ENCODE assay signal across 31 cellular contexts in genomic region chr4:44704673-44705072, GRCh38. TPM values are rescaled to one million over a fixed set of nuclear protein-coding genes. Genes with fewer than 3 reads are reported as not detected.
"Had no signal": no experiment of that assay in that cellular context is flagged by ENCODE, and none has a peak within 500 bp of the region (broad histone marks: within the 10 kb centered on the region; RNA-seq: fewer than 3 reads in every experiment).

No MANE protein-coding gene starts in this region.

- H3K27me3 ChIP-seq: colonic mucosa, esophagus squamous epithelium, gastrocnemius medialis, heart right ventricle, left lung had no signal

- H3K9me3 ChIP-seq: colonic mucosa, esophagus squamous epithelium, gastrocnemius medialis, heart right ventricle, left lung, lower lobe of right lung, mucosa of descending colon had no signal

- FAIRE-seq: islet of Langerhans, keratinocyte had no signal

- H3K27ac ChIP-seq: colonic mucosa, epithelial cell of prostate, esophagus squamous epithelium, gastrocnemius medialis, heart right ventricle, left lung, lower lobe of right lung had no signal

- H3K4me3 ChIP-seq: colonic mucosa, esophagus squamous epithelium, gastrocnemius medialis, heart right ventricle, left lung, lower lobe of right lung, mucosa of descending colon had no signal

- DNase-seq: colonic mucosa; cortex of kidney; effector CD8-positive, alpha-beta T cell; effector memory CD8-positive, alpha-beta T cell; endodermal cell; erythroblast; esophagus squamous epithelium; foreskin fibroblast; foreskin melanocyte; gastrocnemius medialis; glutamatergic neuron; head of caudate nucleus; heart right ventricle; hippocampal formation; left cardiac atrium; left lung; left ventricle myocardium superior; lower lobe of right lung; mesenchymal stem cell; mucosa of descending colon; naive B cell had no signal

- ATAC-seq: effector memory CD8-positive, alpha-beta T cell; esophagus mucosa; gastrocnemius medialis; heart right ventricle; left cardiac atrium; left ventricle myocardium superior; lower lobe of right lung; mucosa of descending colon had no signal

- H3K4me1 ChIP-seq: colonic mucosa, esophagus squamous epithelium, gastrocnemius medialis, left lung, lower lobe of right lung had no signal

RNA-seq across cellular contexts. Expression of gene YIPF7, which starts 53.2 kb away (rescaled TPM):
- total RNA-seq: colonic mucosa, dermis microvascular lymphatic vessel endothelial cell, endodermal cell, esophagus mucosa, esophagus squamous epithelium, glomerular endothelial cell, kidney epithelial cell, left lung, lower lobe of right lung, lung microvascular endothelial cell, mesenteric fat pad, mesothelial cell of epicardium, mucosa of descending colon had no signal
- polyA plus RNA-seq: keratinocyte had no signal
